ENCODE assay signal across 27 cellular contexts in genomic region chr13:80498433-80498832, GRCh38.
"Had no signal": no experiment of that assay in that cellular context is flagged by ENCODE, and none has a peak within 500 bp of the region (broad histone marks: within the 10 kb centered on the region; RNA-seq: fewer than 3 reads in every experiment).

No MANE protein-coding gene starts in this region.

- H3K27ac ChIP-seq: stomach, suprapubic skin, testis, thoracic aorta, thyroid gland, tibial artery, tibial nerve, transverse colon, upper lobe of left lung, upper lobe of right lung, uterus, vagina had no signal

- H3K4me1 ChIP-seq: stomach, suprapubic skin, testis, thyroid gland, tibial nerve, transverse colon, upper lobe of left lung, upper lobe of right lung, uterus, vagina had no signal

- ATAC-seq: stimulated activated effector memory CD8-positive, alpha-beta T cell treated with anti-CD3 and anti-CD28 coated beads, Interleukin-12 subunit alpha, Interleukin-12 subunit beta, amount 100 ng/mL, for 72 hours; stimulated activated memory B cell treated with anti-CD40 and anti-IgM and Interleukin-4, amounts not matched to agents 10 μg/mL and 1 μg/mL and 100 μg/mL, for 72 hours; stimulated activated naive B cell treated with anti-CD40 and anti-IgM and Interleukin-4, amounts not matched to agents 10 μg/mL and 1 μg/mL and 100 μg/mL, for 72 hours; stimulated activated naive CD8-positive, alpha-beta T cell treated with anti-CD3 and anti-CD28 coated beads, Interleukin-15, amount 100 ng/mL, for 72 hours; stimulated activated naive CD8-positive, alpha-beta T cell treated with anti-CD3 and anti-CD28 coated beads, Interleukin-15, Interleukin-2, amounts not matched to agents 100 U/mL and 50 U/mL, for 24 hours; upper lobe of right lung had no signal

- H3K36me3 ChIP-seq: stomach, suprapubic skin, thoracic aorta, thyroid gland, tibial artery, tibial nerve, transverse colon, upper lobe of left lung, upper lobe of right lung, uterus, vagina had no signal

- H3K4me3 ChIP-seq: stomach, suprapubic skin, testis, thoracic aorta, thyroid gland, tibial artery, tibial nerve, transverse colon, upper lobe of left lung, upper lobe of right lung, uterus, vagina had no signal

- DNase-seq: stimulated activated CD4-positive, alpha-beta T cell treated with anti-CD3 and anti-CD28 coated beads, Interleukin-2, amount 100 ng/mL, for 48 hours; stimulated activated CD4-positive, alpha-beta T cell treated with anti-CD3 and anti-CD28 coated beads, Interleukin-4, amount 100 ng/mL, for 1 hour; stimulated activated CD4-positive, alpha-beta T cell treated with anti-CD3 and anti-CD28 coated beads, Interleukin-4, amount 100 ng/mL, for 24 hours; stimulated activated CD4-positive, alpha-beta T cell treated with anti-CD3 and anti-CD28 coated beads, Interleukin-4, amount 100 ng/mL, for 4 hours; stimulated activated CD8-positive, alpha-beta memory T cell treated with anti-CD3 and anti-CD28 coated beads, Interleukin-4, amount 100 ng/mL, for 48 hours; stimulated activated naive B cell treated with anti-CD40 and anti-IgM and Interleukin-4, amounts not matched to agents 10 μg/mL and 1 μg/mL and 100 μg/mL, for 72 hours; stimulated activated naive CD4-positive, alpha-beta T cell; stimulated activated naive CD4-positive, alpha-beta T cell treated with Interleukin-2 at 50 U/mL for 16 hours; stimulated activated naive CD8-positive, alpha-beta T cell treated with anti-CD3 and anti-CD28 coated beads, Interleukin-15, amount 100 ng/mL, for 72 hours; stimulated activated naive CD8-positive, alpha-beta T cell treated with anti-CD3 and anti-CD28 coated beads, Interleukin-15, Interleukin-2, amounts not matched to agents 100 U/mL and 50 U/mL, for 24 hours; stomach; substantia nigra; testis; thyroid gland; tibial artery; transverse colon; trophoblast cell; upper lobe of left lung; upper lobe of right lung; uterus had no signal

- H3K27me3 ChIP-seq: stomach, suprapubic skin, testis, thyroid gland, tibial artery, tibial nerve, transverse colon, upper lobe of left lung, upper lobe of right lung, uterus, vagina had no signal

- FAIRE-seq: urothelium cell line had no signal

- H3K9me3 ChIP-seq: stomach, suprapubic skin, testis, thoracic aorta, thyroid gland, tibial artery, tibial nerve, transverse colon, upper lobe of left lung, upper lobe of right lung, uterus, vagina had no signal
